In the genomic region with DNA sequence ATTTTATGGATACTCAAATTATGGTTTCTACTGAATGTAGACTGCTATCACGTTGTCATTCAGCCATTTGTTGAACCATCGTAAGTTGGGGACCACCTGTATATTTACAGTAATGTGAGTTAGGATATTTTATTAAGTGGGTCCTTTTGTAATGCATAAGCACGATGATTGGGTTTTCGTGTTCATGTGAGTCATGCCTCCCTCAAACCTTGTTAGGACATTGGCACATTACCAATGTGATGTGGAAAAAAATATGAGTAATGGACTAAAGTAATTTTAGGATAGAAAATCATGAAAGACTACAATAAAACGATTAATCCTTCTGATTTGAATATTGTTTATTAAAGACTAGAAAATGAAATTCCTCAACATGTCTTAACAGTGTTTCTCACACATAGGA, we compare ENCODE assay signal across 16 cellular contexts. TPM values are rescaled to one million over a fixed set of nuclear protein-coding genes. Genes with fewer than 3 reads are reported as not detected.
DNase-seq lines count a peak whose midpoint lies in the region; ATAC-seq and TF ChIP-seq lines count a peak whose summit lies in the region.
"Had no signal": no experiment of that assay in that cellular context is flagged by ENCODE, and none has a peak within 500 bp of the region (broad histone marks: within the 10 kb centered on the region; RNA-seq: fewer than 3 reads in every experiment).

No MANE protein-coding gene starts in this region.

- WGBS in SK-N-SH (ENCODE audit: low lambda C conversion rate), result 46% methylated on average over 5 of the region's 5 CpGs
- WGBS in gastroesophageal sphincter (ENCODE audit: low coverage in 1 of 2), 2 donors, result 40 to 44% methylated on average over 5 of the region's 5 CpGs

- H3K36me3 ChIP-seq in SK-N-SH (replicated peaks in 1 of 2; ENCODE audit: control insufficient read depth in 1 of 2, insufficient read depth in 2 of 2, low read length in 1 of 2), result peaks cover 60 to 78% of the 10 kb centered on the region in 2 experiments
- peaks cover 53% of the 10 kb centered on the region for H3K36me3 ChIP-seq in MG63
- peaks cover 3 to 38% of the 10 kb centered on the region in 2 donors for H3K36me3 ChIP-seq in gastroesophageal sphincter
- no peaks in the 10 kb centered on the region for H3K36me3 ChIP-seq in mucosa of descending colon (ENCODE audit: low read depth)

- POLR2A ChIA-PET in SK-N-SH (lab: Yijun Ruan, JAX), result no interaction called here

- H3K79me2 ChIP-seq in SK-N-SH (ENCODE audit: insufficient read depth), result peaks cover 72% of the 10 kb centered on the region

- H3K4me1 ChIP-seq in SK-N-SH (ENCODE audit: control insufficient read depth in 1 of 2, insufficient read depth in 2 of 2, low read depth in 1 of 2, low read length in 1 of 2), result peaks cover 3 to 9% of the 10 kb centered on the region in 2 experiments; a peak in 3 of 4 replicates
- H3K4me1 ChIP-seq in gastroesophageal sphincter, result peaks cover 0 to 56% (median 0%) of the 10 kb centered on the region in 3 donors
- no peaks in the 10 kb centered on the region for H3K4me1 ChIP-seq in mucosa of descending colon (ENCODE audit: low read depth)

- H3K9me2 ChIP-seq in SK-N-SH, result no peaks in the 10 kb centered on the region

- peaks cover 7% of the 10 kb centered on the region for H3F3A ChIP-seq in SK-N-SH (replicated peaks; ENCODE audit: insufficient read depth)

- H3K4me2 ChIP-seq in SK-N-SH, result no peak overlapping the region
- H3K4me2 ChIP-seq: hepatocyte had no signal

- no peak for TF ChIP-seq POLR2A in gastroesophageal sphincter (IDR thresholded peaks at IDR 0.05)

- no peak overlapping the region for H3K4me3 ChIP-seq in SK-N-SH (ENCODE audit: low read depth in 2 of 2, low read length in 1 of 2)
- no peak overlapping the region for H3K4me3 ChIP-seq in MG63
- no peak overlapping the region for H3K4me3 ChIP-seq in gastroesophageal sphincter
- no peak overlapping the region for H3K4me3 ChIP-seq in mucosa of descending colon
- H3K4me3 ChIP-seq: hepatocyte, spleen had no signal

- no peak overlapping the region for H3K9ac ChIP-seq in SK-N-SH

- intact Hi-C loops in mucosa of descending colon (cut with DNase I, micrococcal nuclease), result no loop called here

- TF ChIP-seq CTCF in SK-N-SH (IDR thresholded peaks at IDR 0.05) (no peak), gastroesophageal sphincter (IDR thresholded peaks at IDR 0.05) (no peak), mucosa of descending colon (IDR thresholded peaks at IDR 0.05) (no peak)

- peaks cover 6% of the 10 kb centered on the region; the same call in 1 of the 2 replicates for H4K20me1 ChIP-seq in SK-N-SH (ENCODE audit: insufficient read depth)

- no peak for DNase-seq in SK-N-SH
- peak; percentile 9 for DNase-seq in MG63
- DNase-seq in dermis blood vessel endothelial cell, result peak; percentile 80
- peak; percentile 60 for DNase-seq in non-pigmented ciliary epithelial cell (ENCODE audit: low read depth)
- no peak for DNase-seq in mucosa of descending colon
- DNase-seq in GDM1 (lab: John Stamatoyannopoulos, UW), result no peak
- DNase-seq: 8988T; activated CD4-positive, alpha-beta T cell treated with anti-CD3 and anti-CD28 coated beads, Interleukin-2, amount 50 U/mL, for 1 hour; effector CD4-positive, alpha-beta T cell; NCI-H2227 treated with DMSO at 0.1 percent for 48 hours; spleen; T-helper 2 cell had no signal

- H3K27ac ChIP-seq in SK-N-SH (ENCODE audit: low read depth in 2 of 2, low read length in 1 of 2) (peak overlapping the region in 1 of 2 experiments; percentile 34; a peak in 2 of 4 replicates), gastroesophageal sphincter (no peak overlapping the region)
- H3K27ac ChIP-seq: hepatocyte, HL-60, spleen had no signal

- no peaks in the 10 kb centered on the region for H3K27me3 ChIP-seq in SK-N-SH (ENCODE audit: insufficient read depth)
- no peaks in the 10 kb centered on the region for H3K27me3 ChIP-seq in MG63
- no peaks in the 10 kb centered on the region for H3K27me3 ChIP-seq in gastroesophageal sphincter
- H3K27me3 ChIP-seq: hepatocyte, spleen had no signal

- H2AFZ ChIP-seq in SK-N-SH (ENCODE audit: low read depth), result no peak overlapping the region
- H2AFZ ChIP-seq: hepatocyte had no signal

- no peak for TF ChIP-seq RAD21 in SK-N-SH (IDR thresholded peaks at IDR 0.05; ENCODE audit: low read length)

- TF ChIP-seq EP300 in SK-N-SH (IDR thresholded peaks at IDR 0.05; ENCODE audit: borderline replicate concordance in 1 of 2, low read depth in 1 of 2, low read length in 1 of 2) (no peak), gastroesophageal sphincter (IDR thresholded peaks at IDR 0.05) (no peak)

- no peak; the same call in 2 of the 3 replicates for ATAC-seq in SK-N-SH treated with all-trans-retinoic acid at 6 μM for 48 hours
- no peak for ATAC-seq in gastroesophageal sphincter
- ATAC-seq in mucosa of descending colon, result no peak

- CTCF ChIA-PET in SK-N-SH (lab: Yijun Ruan, JAX), result no interaction called here

- H3K9me3 ChIP-seq in SK-N-SH, result no peaks in the 10 kb centered on the region
- H3K9me3 ChIP-seq in MG63, result no peaks in the 10 kb centered on the region
- H3K9me3 ChIP-seq in gastroesophageal sphincter, result no peaks in the 10 kb centered on the region
- H3K9me3 ChIP-seq in mucosa of descending colon, result no peaks in the 10 kb centered on the region
- H3K9me3 ChIP-seq: spleen had no signal

TF ChIP-seq in SK-N-SH, 30 proteins besides CTCF, POLR2A, EP300 and RAD21:
- TF ChIP-seq FOSL2 (IDR thresholded peaks at IDR 0.05; ENCODE audit: borderline replicate concordance, low read depth), result peak; percentile 48; the same call in 1 of the 2 replicates
- TF ChIP-seq NFIC (IDR thresholded peaks at IDR 0.05; ENCODE audit: borderline replicate concordance), result peak; percentile 50; the same call in 1 of the 2 replicates
- TF ChIP-seq RFX5 (IDR thresholded peaks at IDR 0.05; ENCODE audit: low read length), result no peak

TF ChIP-seq in SK-N-SH treated with all-trans-retinoic acid at 6 μM for 48 hours, 23 proteins besides CTCF, POLR2A, EP300 and RAD21:
- TF ChIP-seq, protein P1, sequence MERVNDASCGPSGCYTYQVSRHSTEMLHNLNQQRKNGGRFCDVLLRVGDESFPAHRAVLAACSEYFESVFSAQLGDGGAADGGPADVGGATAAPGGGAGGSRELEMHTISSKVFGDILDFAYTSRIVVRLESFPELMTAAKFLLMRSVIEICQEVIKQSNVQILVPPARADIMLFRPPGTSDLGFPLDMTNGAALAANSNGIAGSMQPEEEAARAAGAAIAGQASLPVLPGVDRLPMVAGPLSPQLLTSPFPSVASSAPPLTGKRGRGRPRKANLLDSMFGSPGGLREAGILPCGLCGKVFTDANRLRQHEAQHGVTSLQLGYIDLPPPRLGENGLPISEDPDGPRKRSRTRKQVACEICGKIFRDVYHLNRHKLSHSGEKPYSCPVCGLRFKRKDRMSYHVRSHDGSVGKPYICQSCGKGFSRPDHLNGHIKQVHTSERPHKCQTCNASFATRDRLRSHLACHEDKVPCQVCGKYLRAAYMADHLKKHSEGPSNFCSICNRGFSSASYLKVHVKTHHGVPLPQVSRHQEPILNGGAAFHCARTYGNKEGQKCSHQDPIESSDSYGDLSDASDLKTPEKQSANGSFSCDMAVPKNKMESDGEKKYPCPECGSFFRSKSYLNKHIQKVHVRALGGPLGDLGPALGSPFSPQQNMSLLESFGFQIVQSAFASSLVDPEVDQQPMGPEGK (CRISPR knock-in tag; IDR thresholded peaks at IDR 0.05; ENCODE audit: borderline replicate concordance), result no peak
- no peak for TF ChIP-seq GLIS3 (CRISPR knock-in tag; IDR thresholded peaks at IDR 0.05)
- TF ChIP-seq ESRRG (CRISPR knock-in tag; IDR thresholded peaks at IDR 0.05), result no peak
TF ChIP-seq in SK-N-SH treated with all-trans-retinoic acid at 6 μM for 48 hours: peak in this region for 0.

RNA-seq across cellular contexts. Expression of a gene that starts 8.7 kb away (rescaled TPM):
- polyA plus RNA-seq in SK-N-SH (2012; rRNA removed), result 8.0 and 10.1 TPM in 2 replicates
- polyA plus RNA-seq in SK-N-SH (2012; cell fraction: cytosol; rRNA removed), result 13.8 and 19.8 TPM in 2 replicates
- polyA plus RNA-seq in SK-N-SH (2012; cell fraction: nucleus; rRNA removed), result 4.9 and 9.1 TPM in 2 replicates
- total RNA-seq in MG63 (2014; rRNA removed; shearing (Covaris generic); ENCODE audit: low replicate concordance), result 25.4 and 43.4 TPM in 2 replicates
- total RNA-seq in dermis blood vessel endothelial cell, result 29.6 and 47.3 TPM in 2 replicates
- 10 to 100 TPM; 35.5 to 62.0 (median 42.8) TPM for total RNA-seq in gastroesophageal sphincter
- total RNA-seq in mucosa of descending colon, result 10 to 100 TPM; 24.1 to 36.3 (median 27.3) TPM

Comparison
In these comparisons a context has a peak if more than half of its experiments do, and no peak if none do; other contexts are left out.
1. DNase-seq: peak in MG63 (single experiment), dermis blood vessel endothelial cell (single experiment) and non-pigmented ciliary epithelial cell (single experiment); none in SK-N-SH (single experiment), mucosa of descending colon (0 of 3) and GDM1 (single experiment).